ENCODE assay signal across 8 cellular contexts in genomic region chr10:88386878-88387773, GRCh38.
A peak's percentile ranks its signal among the peaks of the same experiment; 100 is the strongest.
DNase-seq lines count a peak whose midpoint lies in the region; ATAC-seq and FAIRE-seq lines count a peak whose summit lies in the region.

No MANE protein-coding gene starts in this region.

- H2BK5ac ChIP-seq in mesendoderm (ENCODE audit: low read length), result no peak overlapping the region

- ATAC-seq in HG02885 (IDR thresholded peaks at IDR 0.05; ENCODE audit: poor library complexity, unreplicated experiment) (peak; percentile 55), HG03442 (IDR thresholded peaks at IDR 0.05; ENCODE audit: unreplicated experiment) (no peak)

- no peak overlapping the region for H3K9ac ChIP-seq in mesendoderm (ENCODE audit: low read length)

- DNase-seq in NCI-H1694 treated with DMSO at 0.1 percent for 48 hours (lab: John Stamatoyannopoulos, UW) (peak; percentile 9), NCI-H1694 (lab: John Stamatoyannopoulos, UW) (no peak), RPMI8226 (peak; percentile 85), mesendoderm (peak; percentile 73)
- no peak for DNase-seq in T-helper 2 cell treated with Interferon-gamma antibody and Interleukin-4, amounts not matched to agents 5 μg/mL and 100 μg/mL, for 36 hours (ENCODE audit: low spot score)

- H3K4me3 ChIP-seq in mesendoderm (ENCODE audit: low read length), result no peak overlapping the region

- no peak overlapping the region for H3K27ac ChIP-seq in mesendoderm (ENCODE audit: low read depth, low read length)

- H3K18ac ChIP-seq in mesendoderm (ENCODE audit: low read length), result no peak overlapping the region

- no CpG with 5 or more reads among the region's 6 CpGs for WGBS in mesendoderm (ENCODE audit: extremely low coverage, insufficient coverage, low lambda C conversion rate)

- no peaks in the 10 kb centered on the region for H3K27me3 ChIP-seq in mesendoderm (ENCODE audit: insufficient read depth, low read length, poor library complexity)

- no peak overlapping the region for H3K4me3 Mint-ChIP-seq in T-helper 2 cell treated with Interferon-gamma antibody and Interleukin-4, amounts not matched to agents 5 μg/mL and 100 μg/mL, for 36 hours

- peaks cover 31% of the 10 kb centered on the region for H3K4me1 Mint-ChIP-seq in T-helper 2 cell treated with Interferon-gamma antibody and Interleukin-4, amounts not matched to agents 5 μg/mL and 100 μg/mL, for 36 hours (ENCODE audit: low read depth)

- H3K79me2 ChIP-seq in mesendoderm (ENCODE audit: control insufficient read depth, insufficient read depth, low read length), result no peaks in the 10 kb centered on the region

- no peak overlapping the region for H3K23ac ChIP-seq in mesendoderm (ENCODE audit: low read length)

- no peaks in the 10 kb centered on the region for H3K79me1 ChIP-seq in mesendoderm (ENCODE audit: low read length)

- H3K4me2 ChIP-seq in mesendoderm (ENCODE audit: low read length), result no peak overlapping the region

- peak overlapping the region; percentile 81 for H3K4ac ChIP-seq in mesendoderm (ENCODE audit: low read depth, low read length)

- H4K5ac ChIP-seq in mesendoderm (ENCODE audit: low read length), result no peak overlapping the region

- peak overlapping the region; percentile 1 for H4K8ac ChIP-seq in mesendoderm (ENCODE audit: low read depth, low read length)

- H2BK15ac ChIP-seq in mesendoderm (replicated peaks; ENCODE audit: low read depth), result no peak overlapping the region

- peak; percentile 95 for FAIRE-seq in endometrium (lab: Jason Lieb, UNC)

- H3K9me3 Mint-ChIP-seq in T-helper 2 cell treated with Interferon-gamma antibody and Interleukin-4, amounts not matched to agents 5 μg/mL and 100 μg/mL, for 36 hours, result peaks cover 11% of the 10 kb centered on the region

- H3K36me3 ChIP-seq in mesendoderm (ENCODE audit: control insufficient read depth, insufficient read depth, low read length), result no peaks in the 10 kb centered on the region

- H3K27me3 Mint-ChIP-seq in T-helper 2 cell treated with Interferon-gamma antibody and Interleukin-4, amounts not matched to agents 5 μg/mL and 100 μg/mL, for 36 hours (ENCODE audit: low read depth), result no peaks in the 10 kb centered on the region

- H3K4me1 ChIP-seq in mesendoderm (ENCODE audit: control insufficient read depth, low read depth, low read length), result peaks cover 2% of the 10 kb centered on the region

- H2AK5ac ChIP-seq in mesendoderm (ENCODE audit: low read length), result no peak overlapping the region

- no peak overlapping the region for H3K56ac ChIP-seq in mesendoderm (ENCODE audit: low read length)

- no peak overlapping the region for H2BK120ac ChIP-seq in mesendoderm (ENCODE audit: low read depth, low read length)

- peaks cover 11% of the 10 kb centered on the region for H3K36me3 Mint-ChIP-seq in T-helper 2 cell treated with Interferon-gamma antibody and Interleukin-4, amounts not matched to agents 5 μg/mL and 100 μg/mL, for 36 hours (ENCODE audit: low read depth)

- H3K27ac Mint-ChIP-seq in T-helper 2 cell treated with Interferon-gamma antibody and Interleukin-4, amounts not matched to agents 5 μg/mL and 100 μg/mL, for 36 hours, result no peak overlapping the region

Comparison
In these comparisons a context has a peak if more than half of its experiments do, and no peak if none do; other contexts are left out.
1. DNase-seq: peak in NCI-H1694 treated with DMSO at 0.1 percent for 48 hours (single experiment), RPMI8226 (single experiment) and mesendoderm (single experiment); none in NCI-H1694 (single experiment) and T-helper 2 cell treated with Interferon-gamma antibody and Interleukin-4, amounts not matched to agents 5 μg/mL and 100 μg/mL, for 36 hours (single experiment).